30 cellular contexts compared by ENCODE assay signal in the genomic region with DNA sequence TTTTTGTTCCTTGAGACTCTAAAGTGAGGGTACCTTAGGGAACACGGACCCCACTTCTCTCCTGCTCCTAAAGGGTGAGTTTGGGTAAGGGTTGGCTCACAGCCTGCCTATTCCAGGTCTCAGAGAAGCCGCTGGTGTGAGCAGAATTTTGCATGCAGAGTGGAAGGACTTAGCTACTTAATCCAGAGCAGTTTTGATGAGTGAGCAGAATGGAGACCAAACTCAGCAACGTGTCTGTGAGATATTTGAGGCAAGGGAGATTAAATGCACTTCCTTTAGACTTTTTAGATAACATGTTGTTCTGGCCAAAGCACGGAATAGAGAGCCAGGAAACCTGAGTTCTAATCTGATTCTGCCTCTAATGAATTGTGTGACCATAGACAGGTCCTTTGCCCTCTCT.
"Had no signal": no experiment of that assay in that cellular context is flagged by ENCODE, and none has a peak within 500 bp of the region (broad histone marks: within the 10 kb centered on the region; RNA-seq: fewer than 3 reads in every experiment).

No MANE protein-coding gene starts in this region.

- H3K27me3 ChIP-seq: ascending aorta, cardiac muscle cell, SJSA1 had no signal

- H3K27ac ChIP-seq: ascending aorta, cardiac muscle cell, SJSA1 had no signal

- DNase-seq: activated CD4-positive, alpha-beta T cell treated with anti-CD3 and anti-CD28 coated beads, Interleukin-2, amount 10 ng/mL, durations not matched to agents 24 days and 14 days; activated CD4-positive, alpha-beta T cell treated with anti-CD3 and anti-CD28 coated beads, Interleukin-2, amount 50 U/mL, for 4 hours; activated CD8-positive, alpha-beta T cell treated with anti-CD3 and anti-CD28 coated beads for 36 hours; activated gamma-delta T cell; activated naive CD4-positive, alpha-beta T cell treated with Interleukin-2 at 50 U/mL for 16 hours; activated naive CD8-positive, alpha-beta T cell treated with anti-CD3 and anti-CD28 coated beads, Interleukin-2, amount 10 ng/mL, durations not matched to agents 7 days and 5 days; activated T-cell treated with anti-CD3 and anti-CD28 coated beads, Interleukin-2, amount 50 U/mL, for 1 hour; activated T-cell treated with anti-CD3 and anti-CD28 coated beads, Interleukin-2, amount 50 U/mL, for 72 hours; amygdala; KBM-7; MM.1S; MV-4-11; NCI-H1092; NCI-H1417; NCI-H146; NCI-H187; NCI-H2029 treated with DMSO at 0.1 percent for 48 hours; NCI-H2107; NCI-H2171; NCI-H510A; NCI-H526; NCI-H774; SHP77 treated with DMSO at 0.1 percent for 48 hours; SK-N-SH had no signal

- H3K9me2 ChIP-seq: SK-N-SH had no signal

- H3K36me3 ChIP-seq: cardiac muscle cell, SJSA1 had no signal

- H3K9me3 ChIP-seq: ascending aorta, SJSA1, SK-N-SH had no signal

- H3K4me2 ChIP-seq: SK-N-SH had no signal

- H3K9ac ChIP-seq: SK-N-SH had no signal

- ATAC-seq: activated CD8-positive, alpha-beta T cell treated with anti-CD3 and anti-CD28 coated beads for 36 hours; activated T-cell treated with anti-CD3 and anti-CD28 coated beads, Interleukin-2, amount 50 U/mL, for 72 hours; activated T-helper 17 cell treated with anti-CD3 and anti-CD28 coated beads, Interleukin-2, amount 50 U/mL, for 72 hours; Panc1 had no signal

- H3K4me3 ChIP-seq: ascending aorta, cardiac muscle cell, SJSA1 had no signal

- H3K4me1 ChIP-seq: ascending aorta, SJSA1 had no signal

- FAIRE-seq: TTC549 had no signal
